In the genomic region with DNA sequence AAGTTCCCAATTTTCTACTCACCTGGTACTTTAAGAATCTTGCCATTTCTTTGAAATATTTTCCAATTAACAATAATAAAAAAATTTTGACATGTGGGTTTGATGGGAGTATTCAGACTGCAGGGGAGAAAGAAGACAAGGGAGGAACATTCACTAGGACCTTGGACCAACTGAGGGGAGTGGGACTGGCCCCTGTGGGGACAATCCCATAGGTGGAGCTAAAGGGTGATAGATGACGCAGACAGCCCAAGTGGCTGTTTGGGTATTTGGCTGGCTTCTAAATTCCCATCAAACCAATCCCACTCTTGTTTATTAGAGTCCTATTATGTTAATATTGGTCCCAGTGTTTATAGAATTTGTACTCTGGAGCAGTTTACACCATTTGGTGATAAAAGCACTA, we compare ENCODE assay signal across 19 cellular contexts.
DNase-seq lines count a peak whose midpoint lies in the region; ATAC-seq and TF ChIP-seq lines count a peak whose summit lies in the region.
"Had no signal": no experiment of that assay in that cellular context is flagged by ENCODE, and none has a peak within 500 bp of the region (broad histone marks: within the 10 kb centered on the region; RNA-seq: fewer than 3 reads in every experiment).

No MANE protein-coding gene starts in this region.

- no peaks in the 10 kb centered on the region for H3F3A ChIP-seq in GM23338 (replicated peaks; ENCODE audit: low read depth)

- H3K36me3 ChIP-seq in GM23338 (ENCODE audit: insufficient read depth) = no peaks in the 10 kb centered on the region
- no peaks in the 10 kb centered on the region for H3K36me3 ChIP-seq in endodermal cell (ENCODE audit: control insufficient read depth, insufficient read depth, low read length)
- H3K36me3 ChIP-seq in osteoblast (ENCODE audit: insufficient read depth, low read length) = no peaks in the 10 kb centered on the region
- H3K36me3 ChIP-seq: BLaER1 treated with 17β-estradiol and CSF1 and Interleukin-3, amounts not matched to agents 10 nM and 100 nM had no signal

- H4K91ac ChIP-seq in H9 (ENCODE audit: insufficient read length, low read depth, low read length) = no peak overlapping the region

- H3K27me3 ChIP-seq in GM23338 (ENCODE audit: insufficient read depth) (no peaks in the 10 kb centered on the region), H9 (ENCODE audit: insufficient read depth, low read length) (no peaks in the 10 kb centered on the region), endodermal cell (ENCODE audit: control insufficient read depth, insufficient read depth, low read length, poor library complexity, severe bottlenecking) (no peaks in the 10 kb centered on the region), osteoblast (ENCODE audit: insufficient read depth, low read length) (no peaks in the 10 kb centered on the region)
- H3K27me3 ChIP-seq: BLaER1 treated with 17β-estradiol and CSF1 and Interleukin-3, amounts not matched to agents 10 nM and 100 nM had no signal

- no peak overlapping the region for H3K18ac ChIP-seq in H9 (ENCODE audit: insufficient read length, low read depth, low read length)

- H3K27ac ChIP-seq in GM23338 (ENCODE audit: low read depth) (no peak overlapping the region), H9 (ENCODE audit: insufficient read length, low read depth, low read length) (no peak overlapping the region), endodermal cell (ENCODE audit: low read depth, low read length) (no peak overlapping the region), osteoblast (ENCODE audit: low read depth, low read length) (no peak overlapping the region)
- H3K27ac ChIP-seq: 22Rv1; A549; BLaER1 treated with 17β-estradiol and CSF1 and Interleukin-3, amounts not matched to agents 10 nM and 100 nM; C4-2B had no signal

- H3K23me2 ChIP-seq in H9 (ENCODE audit: insufficient read length, low read depth, low read length, poor library complexity, severe bottlenecking) = no peaks in the 10 kb centered on the region

- no peak overlapping the region for H2BK15ac ChIP-seq in H9 (ENCODE audit: low read depth, low read length)

- H3K4me3 Mint-ChIP-seq in GM23338 = no peak overlapping the region
- no peak overlapping the region for H3K4me3 Mint-ChIP-seq in H9
- H3K4me3 Mint-ChIP-seq in endodermal cell = no peak overlapping the region
- H3K4me3 Mint-ChIP-seq: B cell; CD4-positive, alpha-beta T cell; CD8-positive, alpha-beta T cell had no signal

- H3K23ac ChIP-seq in H9 (ENCODE audit: insufficient read length, low read depth, low read length) = no peak overlapping the region

- H2BK120ac ChIP-seq in H9 (ENCODE audit: low read depth, low read length, poor library complexity, severe bottlenecking) = no peak overlapping the region

- H3K79me1 ChIP-seq in H9 (ENCODE audit: insufficient read depth, low read depth, low read length, poor library complexity, severe bottlenecking) = peaks cover 3% of the 10 kb centered on the region

- DNase-seq in GM23338 (ENCODE audit: low spot score) = no peak
- no peak for DNase-seq in H9
- no peak for DNase-seq in endodermal cell
- peak; percentile 11 for DNase-seq in osteoblast (ENCODE audit: insufficient read length, low spot score, missing footprints)
- DNase-seq in epidermal melanocyte (ENCODE audit: insufficient read length, low spot score) = no peak
- DNase-seq in NCI-H146 treated with DMSO at 0.1 percent for 48 hours (lab: John Stamatoyannopoulos, UW; ENCODE audit: unreplicated experiment) = no peak
- DNase-seq: AML-193; Caco-2; Calu3; CD4-positive, alpha-beta T cell; CD8-positive, alpha-beta T cell; DMS79 treated with DMSO at 0.1 percent for 48 hours; GF-D8 had no signal

- no peaks in the 10 kb centered on the region; the same call in 1 of the 2 replicates for H4K20me1 ChIP-seq in GM23338 (replicated peaks; ENCODE audit: insufficient read depth)
- no peaks in the 10 kb centered on the region for H4K20me1 ChIP-seq in H9 (ENCODE audit: control insufficient read depth, insufficient read depth, insufficient read length)
- no peaks in the 10 kb centered on the region for H4K20me1 ChIP-seq in osteoblast (ENCODE audit: insufficient read depth, low read length)
- H4K20me1 ChIP-seq: BLaER1 treated with 17β-estradiol and CSF1 and Interleukin-3, amounts not matched to agents 10 nM and 100 nM had no signal

- TF ChIP-seq CTCF in GM23338 (conservative IDR thresholded peaks at IDR 0.05; ENCODE audit: low read depth in 2 of 2) (peak in 1 of 2 experiments; percentile 31; a peak in 1 of 4 replicates), H9 (conservative IDR thresholded peaks at IDR 0.05) (peak; percentile 18; the same call in 1 of the 3 replicates), endodermal cell (conservative IDR thresholded peaks at IDR 0.05) (peak; percentile 31), osteoblast (IDR thresholded peaks at IDR 0.05; ENCODE audit: extremely low read depth, low read depth, low read length) (no peak)

- peaks cover 98% of the 10 kb centered on the region for H3K79me2 ChIP-seq in GM23338 (replicated peaks; ENCODE audit: insufficient read depth)
- no peaks in the 10 kb centered on the region; the same call in 1 of the 2 replicates for H3K79me2 ChIP-seq in H9 (ENCODE audit: insufficient read depth, low read length)
- H3K79me2 ChIP-seq in osteoblast (ENCODE audit: insufficient read depth, low read length) = no peaks in the 10 kb centered on the region

- H3K9me3 ChIP-seq in H9 (ENCODE audit: control insufficient read depth, low read depth, low read length) = no peaks in the 10 kb centered on the region
- peaks cover 4% of the 10 kb centered on the region for H3K9me3 ChIP-seq in endodermal cell (ENCODE audit: control insufficient read depth, low read length)
- H3K9me3 ChIP-seq in osteoblast (ENCODE audit: low read depth, low read length) = no peaks in the 10 kb centered on the region
- H3K9me3 ChIP-seq: A549; BLaER1 treated with 17β-estradiol and CSF1 and Interleukin-3, amounts not matched to agents 10 nM and 100 nM had no signal

- no peak overlapping the region for H3K9ac ChIP-seq in H9 (ENCODE audit: extremely low read depth, insufficient read length, low read length)
- H3K9ac ChIP-seq in endodermal cell (ENCODE audit: extremely low read depth, low read length, poor library complexity, severe bottlenecking) = no peak overlapping the region
- H3K9ac ChIP-seq: BLaER1 treated with 17β-estradiol and CSF1 and Interleukin-3, amounts not matched to agents 10 nM and 100 nM had no signal

- no CpG with 5 or more reads among the region's 1 CpG for WGBS in H9 (ENCODE audit: extremely low coverage, insufficient read length, low lambda C conversion rate)
- no CpG with 5 or more reads among the region's 1 CpG for WGBS in endodermal cell (ENCODE audit: insufficient coverage in 1 of 2, insufficient read length in 1 of 2), 2 experiments

- no peak overlapping the region for H3K4me2 ChIP-seq in GM23338
- no peak overlapping the region for H3K4me2 ChIP-seq in H9 (ENCODE audit: insufficient read depth, insufficient read length, low read length)
- H3K4me2 ChIP-seq in osteoblast (ENCODE audit: insufficient read depth, low read length) = no peak overlapping the region
- H3K4me2 ChIP-seq: A549; BLaER1 treated with 17β-estradiol and CSF1 and Interleukin-3, amounts not matched to agents 10 nM and 100 nM had no signal

- no peak overlapping the region for H3K56ac ChIP-seq in H9 (ENCODE audit: insufficient read length, low read depth, low read length)

- peaks cover 18% of the 10 kb centered on the region for H3K36me3 Mint-ChIP-seq in GM23338 (ENCODE audit: low read depth)
- peaks cover 0 to 22% (median 19%) of the 10 kb centered on the region in 3 experiments for H3K36me3 Mint-ChIP-seq in H9 (ENCODE audit: insufficient read depth in 1 of 3, low read depth in 3 of 3)
- H3K36me3 Mint-ChIP-seq in endodermal cell (ENCODE audit: low read depth) = peaks cover 7% of the 10 kb centered on the region
- H3K36me3 Mint-ChIP-seq: CD8-positive, alpha-beta T cell had no signal

- no peaks in the 10 kb centered on the region for H3K9me2 ChIP-seq in GM23338 (ENCODE audit: insufficient read depth)

- H3K4me3 ChIP-seq in GM23338 (no peak overlapping the region), endodermal cell (ENCODE audit: low read length) (no peak overlapping the region), osteoblast (ENCODE audit: insufficient read depth, low read length) (no peak overlapping the region)
- H3K4me3 ChIP-seq: A549; BLaER1 treated with 17β-estradiol and CSF1 and Interleukin-3, amounts not matched to agents 10 nM and 100 nM had no signal

- H3K4me1 ChIP-seq in GM23338 (ENCODE audit: insufficient read depth) (peaks cover 4% of the 10 kb centered on the region), H9 (ENCODE audit: insufficient read depth, low read length) (no peaks in the 10 kb centered on the region), endodermal cell (ENCODE audit: control insufficient read depth, insufficient read depth, low read length) (no peaks in the 10 kb centered on the region), osteoblast (ENCODE audit: insufficient read depth, low read length) (no peaks in the 10 kb centered on the region)
- H3K4me1 ChIP-seq: A549; BLaER1 treated with 17β-estradiol and CSF1 and Interleukin-3, amounts not matched to agents 10 nM and 100 nM; Caco-2 had no signal

- no peak overlapping the region for H4K8ac ChIP-seq in H9 (replicated peaks; ENCODE audit: insufficient read length, low read depth, low read length)

- H3K27me3 Mint-ChIP-seq in GM23338 (ENCODE audit: insufficient read depth, low read depth, poor library complexity) (no peaks in the 10 kb centered on the region), H9 (ENCODE audit: low read depth) (no peaks in the 10 kb centered on the region), endodermal cell (ENCODE audit: insufficient read depth) (no peaks in the 10 kb centered on the region)
- H3K27me3 Mint-ChIP-seq: B cell; CD4-positive, alpha-beta T cell had no signal

- H2BK12ac ChIP-seq in H9 (ENCODE audit: insufficient read length, low read depth, low read length) = no peak overlapping the region

- H3K9me3 Mint-ChIP-seq in GM23338 (peaks cover 15% of the 10 kb centered on the region; the same call in 2 of the 3 replicates), H9 (peaks cover 13 to 19% of the 10 kb centered on the region in 2 experiments), endodermal cell (peaks cover 9% of the 10 kb centered on the region)
- H3K9me3 Mint-ChIP-seq: CD4-positive, alpha-beta T cell; CD8-positive, alpha-beta T cell had no signal

- no peak overlapping the region for H2BK20ac ChIP-seq in H9 (ENCODE audit: low read depth, low read length, poor library complexity, severe bottlenecking)

- H3K4me1 Mint-ChIP-seq in GM23338 (peaks cover 18% of the 10 kb centered on the region), H9 (peaks cover 5 to 8% of the 10 kb centered on the region in 2 experiments; a peak in 2 of 4 replicates), endodermal cell (no peaks in the 10 kb centered on the region)
- H3K4me1 Mint-ChIP-seq: B cell had no signal

- no peak overlapping the region for H2BK5ac ChIP-seq in H9 (ENCODE audit: insufficient read length, low read length)

- H2AFZ ChIP-seq in GM23338 (no peak overlapping the region), H9 (ENCODE audit: low read length) (no peak overlapping the region), osteoblast (ENCODE audit: low read length) (no peak overlapping the region)

- H2AK5ac ChIP-seq in H9 (ENCODE audit: insufficient read length, low read length) = no peak overlapping the region

- H3K27ac Mint-ChIP-seq in GM23338 = no peak overlapping the region
- no peak overlapping the region for H3K27ac Mint-ChIP-seq in H9
- H3K27ac Mint-ChIP-seq in endodermal cell = no peak overlapping the region
- H3K27ac Mint-ChIP-seq: B cell; CD4-positive, alpha-beta T cell; CD8-positive, alpha-beta T cell had no signal

- ATAC-seq in GM23338 (peak; percentile 65), HG03354 (IDR thresholded peaks at IDR 0.05; ENCODE audit: poor library complexity, severe bottlenecking, unreplicated experiment) (no peak)
- ATAC-seq: A549; CD8-positive, alpha-beta T cell had no signal

- no peak overlapping the region for H3K14ac ChIP-seq in H9 (ENCODE audit: insufficient read depth, low read length)

- H4K5ac ChIP-seq in H9 (ENCODE audit: insufficient read length, low read depth, low read length) = no peak overlapping the region

- no peak overlapping the region for H3T11ph ChIP-seq in H9 (ENCODE audit: low read length)

- no peak overlapping the region for H3K4ac ChIP-seq in H9 (ENCODE audit: low read depth, low read length)
